1 cellular context compared by ENCODE assay signal in the genomic region with DNA sequence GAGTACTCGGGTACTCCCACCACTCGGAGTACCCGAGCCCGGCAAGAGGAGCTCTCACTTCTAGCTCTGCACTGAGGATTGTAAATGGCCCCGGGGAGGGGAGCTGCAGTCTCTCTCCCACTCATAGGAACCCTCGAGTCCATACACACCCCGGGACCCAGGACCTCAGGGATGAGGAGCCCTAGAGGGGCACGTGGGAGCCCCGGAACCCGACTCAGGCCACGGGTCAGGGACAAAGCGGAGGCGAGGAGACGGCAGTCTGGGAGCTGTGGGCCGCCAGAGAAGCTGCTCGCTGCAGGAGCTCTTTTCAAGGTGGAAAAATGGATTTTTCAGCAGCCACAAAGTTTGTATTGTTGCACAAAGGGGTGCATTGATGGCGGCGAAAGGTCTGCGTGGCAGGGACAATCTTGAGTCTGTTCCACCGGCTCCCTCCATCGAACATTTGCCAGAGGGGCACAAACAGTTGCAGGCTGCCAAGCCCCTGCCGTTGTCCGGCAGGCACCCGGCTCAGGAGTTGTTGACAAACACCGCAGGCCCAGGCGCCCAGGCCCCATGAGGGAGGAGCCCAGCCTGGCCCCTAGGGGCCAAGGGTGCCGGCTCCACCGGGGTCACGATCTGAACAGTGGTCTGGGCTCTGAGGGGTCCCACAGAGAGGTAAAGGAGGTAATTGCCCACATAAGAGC.
A peak's percentile ranks its signal among the peaks of the same experiment; 100 is the strongest.
TF ChIP-seq lines count a peak whose summit lies in the region.

No MANE protein-coding gene starts in this region.

TF ChIP-seq in neural cell, 6 proteins besides CTCF, POLR2A, EP300 and RAD21:
- peak; percentile 26 for TF ChIP-seq EZH2 (IDR thresholded peaks at IDR 0.05; ENCODE audit: borderline replicate concordance, insufficient read depth, low read length, poor library complexity, severe bottlenecking)
- no peak for TF ChIP-seq MXI1 (conservative IDR thresholded peaks at IDR 0.05; ENCODE audit: poor library complexity, severe bottlenecking)
